In genomic region chr11:73310076-73310475, GRCh38 we compare ENCODE assay signal across 10 cellular contexts. TPM values are rescaled to one million over a fixed set of nuclear protein-coding genes. Genes with fewer than 3 reads are reported as not detected.
DNase-seq lines count a peak whose midpoint lies in the region; ATAC-seq and TF ChIP-seq lines count a peak whose summit lies in the region.
"Had no signal": no experiment of that assay in that cellular context is flagged by ENCODE, and none has a peak within 500 bp of the region (broad histone marks: within the 10 kb centered on the region; RNA-seq: fewer than 3 reads in every experiment).

No MANE protein-coding gene starts in this region.

- peak overlapping the region; percentile 76 for H3K27ac Mint-ChIP-seq in HFFc6

- H3K27ac ChIP-seq in dorsolateral prefrontal cortex, result peak overlapping the region in 43 of 59 donors; percentile 22 to 93 (median 84)
- no peak overlapping the region for H3K27ac ChIP-seq in mesodermal cell (ENCODE audit: low read depth, low read length, severe bottlenecking)
- H3K27ac ChIP-seq in suprapubic skin, result peak overlapping the region; percentile 92

- TF ChIP-seq CTCF in HFFc6 (IDR thresholded peaks at IDR 0.05) (no peak), dorsolateral prefrontal cortex (IDR thresholded peaks at IDR 0.05 in 54 of 56, conservative IDR thresholded peaks at IDR 0.05 in 2 of 56; ENCODE audit: low read depth in 1 of 56, partially characterized antibody in 56 of 56) (no peak), suprapubic skin (IDR thresholded peaks at IDR 0.05) (no peak)

- peak overlapping the region; percentile 91 for H3K4me3 Mint-ChIP-seq in HFFc6

- H3K4me1 Mint-ChIP-seq in HFFc6 (ENCODE audit: low read depth), result peaks cover 74% of the 10 kb centered on the region

- 94% methylated on average over 16 of the region's 16 CpGs for WGBS in mesodermal cell (ENCODE audit: insufficient coverage in 2 of 2), 2 experiments
- 83% methylated on average over 12 of the region's 16 CpGs for WGBS in suprapubic skin

- H3K27me3 Mint-ChIP-seq in HFFc6 (ENCODE audit: insufficient read depth), result peaks cover 3% of the 10 kb centered on the region

- intact Hi-C loops in dorsolateral prefrontal cortex (cut with DNase I), result loop anchor here in 1 of 2 donors (5.0 kb wide), 1 partner anchor 82 kb away; no protein-coding TSS in a partner anchor

- ATAC-seq in GM18907 (IDR thresholded peaks at IDR 0.05; ENCODE audit: unreplicated experiment), result no peak

- H3K4me1 ChIP-seq in mesodermal cell (ENCODE audit: control insufficient read depth, insufficient read depth, low read length, poor library complexity, severe bottlenecking) (peaks cover 64% of the 10 kb centered on the region), suprapubic skin (peaks cover 56% of the 10 kb centered on the region)

- H3K9me3 ChIP-seq in mesodermal cell (ENCODE audit: control insufficient read depth, low read length) (no peaks in the 10 kb centered on the region), suprapubic skin (no peaks in the 10 kb centered on the region)

- no peak for DNase-seq in HFFc6
- no peak for DNase-seq in dorsolateral prefrontal cortex
- no peak for DNase-seq in suprapubic skin (ENCODE audit: low spot score in 2 of 2)
- no peak for DNase-seq in SW480 (ENCODE audit: low spot score)
- DNase-seq in activated CD8-positive, alpha-beta memory T cell treated with anti-CD3 and anti-CD28 coated beads, Interleukin-2, amount 50 U/mL, for 48 hours, result no peak
- no peak for DNase-seq in DMS153 treated with DMSO at 0.1 percent for 48 hours (lab: John Stamatoyannopoulos, UW; ENCODE audit: unreplicated experiment)
- DNase-seq: activated T-cell treated with anti-CD3 and anti-CD28 coated beads, Interleukin-2, amount 50 U/mL, for 1 hour had no signal

- peak overlapping the region in 51 of 59 donors; percentile 11 to 79 (median 67) for H3K4me3 ChIP-seq in dorsolateral prefrontal cortex
- peak overlapping the region; percentile 88 for H3K4me3 ChIP-seq in mesodermal cell (ENCODE audit: extremely low read depth, insufficient read depth, low read length, poor library complexity, severe bottlenecking)
- H3K4me3 ChIP-seq in suprapubic skin, result peak overlapping the region; percentile 63

- H3K9me3 Mint-ChIP-seq in HFFc6, result no peaks in the 10 kb centered on the region

- no peak for TF ChIP-seq EP300 in suprapubic skin (IDR thresholded peaks at IDR 0.05)

- no peak for TF ChIP-seq POLR2A in suprapubic skin (IDR thresholded peaks at IDR 0.05)

- H3K36me3 ChIP-seq in mesodermal cell (ENCODE audit: control insufficient read depth, insufficient read depth, low read length) (peaks cover 28% of the 10 kb centered on the region), suprapubic skin (no peaks in the 10 kb centered on the region)

- H3K27me3 ChIP-seq in dorsolateral prefrontal cortex (peaks cover 0 to 9% (median 0%) of the 10 kb centered on the region in 45 donors), suprapubic skin (no peaks in the 10 kb centered on the region)

- H3K36me3 Mint-ChIP-seq in HFFc6 (ENCODE audit: low read depth), result peaks cover 40% of the 10 kb centered on the region

RNA-seq across cellular contexts. Expression of gene ARHGEF17, which starts 2.0 kb away (rescaled TPM):
- 100 to 1,000 TPM in 2 of 6 experiments, 10 to 100 TPM in 4; 84.6 to 112 (median 92.1) TPM for total RNA-seq in HFFc6 (2021; fragmentation: NEBNext Ultra II Directional; extraction: Animal tissue kit (Norgen Biotek cat#: 25700))
- total RNA-seq in dorsolateral prefrontal cortex (100 to 1,000 TPM in 102 of 120 experiments, 10 to 100 TPM in 18; 74.0 to 177 (median 117) TPM), suprapubic skin (10 to 100 TPM in 2 of 4 donors, 1 to 10 TPM in 2; 8.3 to 25.0 (median 9.7) TPM)
- 83.9 TPM for polyA plus RNA-seq in mesodermal cell (2013, experiment 1 of 2)
- polyA plus RNA-seq in mesodermal cell (2013, experiment 2 of 2), result 71.8 TPM
- total RNA-seq: T-helper 1 cell treated with Interleukin-12 subunit alpha and Interleukin-12 subunit beta and Interleukin-4 antibody, amounts not matched to agents 30 ng/mL and 1 ng/mL, for 36 hours had no signal

RNA-seq across cellular contexts. Expression of gene P2RY6, which starts 37.9 kb away (rescaled TPM):
- total RNA-seq in HFFc6 (2021; fragmentation: NEBNext Ultra II Directional; extraction: Animal tissue kit (Norgen Biotek cat#: 25700)), result 1 to 10 TPM in 4 of 6 experiments, under 1 TPM in 2; 0.54 to 2.4 (median 1.9) TPM
- 10 to 100 TPM in 4 of 120 experiments, 1 to 10 TPM in 93, under 1 TPM in 22, not detected in 1; 0.36 to 14.3 (median 1.8) TPM for total RNA-seq in dorsolateral prefrontal cortex
- polyA plus RNA-seq in mesodermal cell (2013, experiment 1 of 2), result 2.8 TPM
- polyA plus RNA-seq in mesodermal cell (2013, experiment 2 of 2), result 3.0 TPM
- under 1 TPM in 3 of 4 donors, not detected in 1; 0.38 to 0.89 (median 0.38) TPM for total RNA-seq in suprapubic skin
- total RNA-seq: T-helper 1 cell treated with Interleukin-12 subunit alpha and Interleukin-12 subunit beta and Interleukin-4 antibody, amounts not matched to agents 30 ng/mL and 1 ng/mL, for 36 hours had no signal
